In the genomic region with DNA sequence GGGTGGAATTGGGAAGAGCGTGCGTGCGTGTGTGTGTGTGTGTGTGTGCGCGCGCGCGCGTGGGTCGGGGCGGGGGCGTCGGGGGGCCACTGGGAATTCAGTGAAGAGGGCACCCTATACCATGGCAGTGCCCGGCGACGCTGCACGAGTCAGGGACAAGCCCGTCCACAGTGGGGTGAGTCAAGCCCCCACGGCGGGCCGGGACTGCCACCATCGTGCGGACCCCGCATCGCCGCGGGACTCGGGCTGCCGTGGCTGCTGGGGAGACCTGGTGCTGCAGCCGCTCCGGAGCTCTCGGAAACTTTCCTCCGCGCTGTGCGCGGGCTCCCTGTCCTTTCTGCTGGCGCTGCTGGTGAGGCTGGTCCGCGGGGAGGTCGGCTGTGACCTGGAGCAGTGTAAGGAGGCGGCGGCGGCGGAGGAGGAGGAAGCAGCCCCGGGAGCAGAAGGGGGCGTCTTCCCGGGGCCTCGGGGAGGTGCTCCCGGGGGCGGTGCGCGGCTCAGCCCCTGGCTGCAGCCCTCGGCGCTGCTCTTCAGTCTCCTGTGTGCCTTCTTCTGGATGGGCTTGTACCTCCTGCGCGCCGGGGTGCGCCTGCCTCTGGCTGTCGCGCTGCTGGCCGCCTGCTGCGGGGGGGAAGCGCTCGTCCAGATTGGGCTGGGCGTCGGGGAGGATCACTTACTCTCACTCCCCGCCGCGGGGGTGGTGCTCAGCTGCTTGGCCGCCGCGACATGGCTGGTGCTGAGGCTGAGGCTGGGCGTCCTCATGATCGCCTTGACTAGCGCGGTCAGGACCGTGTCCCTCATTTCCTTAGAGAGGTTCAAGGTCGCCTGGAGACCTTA, we compare ENCODE assay signal across 9 cellular contexts. TPM values are rescaled to one million over a fixed set of nuclear protein-coding genes. Genes with fewer than 3 reads are reported as not detected.
DNase-seq lines count a peak whose midpoint lies in the region; ATAC-seq and TF ChIP-seq lines count a peak whose summit lies in the region.
"Had no signal": no experiment of that assay in that cellular context is flagged by ENCODE, and none has a peak within 500 bp of the region (broad histone marks: within the 10 kb centered on the region; RNA-seq: fewer than 3 reads in every experiment).

No MANE protein-coding gene starts in this region.

- peak; percentile 0 for DNase-seq in NCI-H2227 (lab: John Stamatoyannopoulos, UW; ENCODE audit: unreplicated experiment)
- no peak for DNase-seq in NCI-H2227 treated with DMSO at 0.1 percent for 48 hours (lab: John Stamatoyannopoulos, UW)
- DNase-seq in SJCRH30, result peak; percentile 80 to 83
- DNase-seq in left lung, result peak; percentile 65 to 85
- DNase-seq in stimulated activated naive B cell treated with anti-CD40 and anti-IgM and Interleukin-4, amounts not matched to agents 10 μg/mL and 1 μg/mL and 100 μg/mL, for 72 hours, result no peak
- no peak for DNase-seq in DMS153 treated with DMSO at 0.1 percent for 48 hours (lab: John Stamatoyannopoulos, UW; ENCODE audit: unreplicated experiment)

- no peak overlapping the region for H3K27ac Mint-ChIP-seq in stimulated activated naive B cell treated with anti-CD40 and anti-IgM and Interleukin-4, amounts not matched to agents 10 μg/mL and 1 μg/mL and 100 μg/mL, for 72 hours

- ATAC-seq in left lung (peak; percentile 80), HG02852 (IDR thresholded peaks at IDR 0.05; ENCODE audit: unreplicated experiment) (no peak)
- ATAC-seq in stimulated activated naive B cell treated with anti-CD40 and anti-IgM and Interleukin-4, amounts not matched to agents 10 μg/mL and 1 μg/mL and 100 μg/mL, for 72 hours (replicated peaks), result peak; percentile 23 to 29

- peaks cover 36 to 54% of the 10 kb centered on the region in 2 donors for H3K27me3 Mint-ChIP-seq in stimulated activated naive B cell treated with anti-CD40 and anti-IgM and Interleukin-4, amounts not matched to agents 10 μg/mL and 1 μg/mL and 100 μg/mL, for 72 hours

- intact Hi-C loops in left lung (cut with DNase I), result no loop called here

- H3K9me3 ChIP-seq in SJCRH30 (replicated peaks) (no peaks in the 10 kb centered on the region), duodenal mucosa (ENCODE audit: control insufficient read depth in 1 of 2, low read length in 2 of 2) (no peaks in the 10 kb centered on the region), left lung (no peaks in the 10 kb centered on the region)

- peak overlapping the region; percentile 49 to 82 for H3K9ac ChIP-seq in duodenal mucosa (ENCODE audit: low read depth in 1 of 2, low read length in 2 of 2)

- TF ChIP-seq CTCF in left lung (IDR thresholded peaks at IDR 0.05), result peak in 1 of 2 donors; percentile 24

- H3K4me3 ChIP-seq in SJCRH30 (peak overlapping the region; percentile 70), duodenal mucosa (ENCODE audit: low read depth in 1 of 2, low read length in 2 of 2) (peak overlapping the region; percentile 85 to 89), left lung (peak overlapping the region; percentile 43 to 48)

- H3K27ac ChIP-seq in SJCRH30 (peak overlapping the region; percentile 62), duodenal mucosa (ENCODE audit: low read depth, low read length) (peak overlapping the region; percentile 64), left lung (peak overlapping the region; percentile 65 to 87)
- H3K27ac ChIP-seq: C4-2B had no signal

- H3K4me1 ChIP-seq in SJCRH30 (no peaks in the 10 kb centered on the region), duodenal mucosa (ENCODE audit: control insufficient read depth in 1 of 2, insufficient read depth in 2 of 2, low read length in 2 of 2) (no peaks in the 10 kb centered on the region), left lung (peaks cover 0 to 22% of the 10 kb centered on the region in 2 donors)

- H3K36me3 ChIP-seq in SJCRH30 (no peaks in the 10 kb centered on the region), duodenal mucosa (ENCODE audit: control insufficient read depth in 1 of 2, insufficient read depth in 2 of 2, low read length in 2 of 2) (no peaks in the 10 kb centered on the region), left lung (no peaks in the 10 kb centered on the region)

- H3K4me3 Mint-ChIP-seq in stimulated activated naive B cell treated with anti-CD40 and anti-IgM and Interleukin-4, amounts not matched to agents 10 μg/mL and 1 μg/mL and 100 μg/mL, for 72 hours, result peak overlapping the region in 1 of 2 donors; percentile 56

- H3K9me3 Mint-ChIP-seq in stimulated activated naive B cell treated with anti-CD40 and anti-IgM and Interleukin-4, amounts not matched to agents 10 μg/mL and 1 μg/mL and 100 μg/mL, for 72 hours, result no peaks in the 10 kb centered on the region

- no peaks in the 10 kb centered on the region for H3K27me3 ChIP-seq in SJCRH30
- peaks cover 0 to 20% of the 10 kb centered on the region in 2 donors for H3K27me3 ChIP-seq in duodenal mucosa (ENCODE audit: control insufficient read depth in 1 of 2, insufficient read depth in 2 of 2, low read length in 2 of 2)
- peaks cover 26 to 67% of the 10 kb centered on the region in 2 donors for H3K27me3 ChIP-seq in left lung

- H3K36me3 Mint-ChIP-seq in stimulated activated naive B cell treated with anti-CD40 and anti-IgM and Interleukin-4, amounts not matched to agents 10 μg/mL and 1 μg/mL and 100 μg/mL, for 72 hours, result no peaks in the 10 kb centered on the region

- peaks cover 8 to 24% of the 10 kb centered on the region in 2 donors for H3K4me1 Mint-ChIP-seq in stimulated activated naive B cell treated with anti-CD40 and anti-IgM and Interleukin-4, amounts not matched to agents 10 μg/mL and 1 μg/mL and 100 μg/mL, for 72 hours

RNA-seq across cellular contexts. Expression of gene PDE3A, which starts 1.0 kb away (rescaled TPM):
- 3.5 and 4.0 TPM in 2 replicates for total RNA-seq in SJCRH30 (2014; rRNA removed; shearing (Covaris generic))
- total RNA-seq in left lung, result 1 to 10 TPM; 5.1 to 9.2 TPM

Comparison
In these comparisons a context has a peak if more than half of its experiments do, and no peak if none do; other contexts are left out.
1. DNase-seq: peak in NCI-H2227 (single experiment), SJCRH30 (2 of 2) and left lung (2 of 2); none in NCI-H2227 treated with DMSO at 0.1 percent for 48 hours (single experiment), stimulated activated naive B cell treated with anti-CD40 and anti-IgM and Interleukin-4, amounts not matched to agents 10 μg/mL and 1 μg/mL and 100 μg/mL, for 72 hours (single experiment) and DMS153 treated with DMSO at 0.1 percent for 48 hours (single experiment).
2. Peak in every context shown above with its lines, with median percentiles within 50 percentile points of each other: H3K27ac ChIP-seq and H3K4me3 ChIP-seq.